In the genomic region with DNA sequence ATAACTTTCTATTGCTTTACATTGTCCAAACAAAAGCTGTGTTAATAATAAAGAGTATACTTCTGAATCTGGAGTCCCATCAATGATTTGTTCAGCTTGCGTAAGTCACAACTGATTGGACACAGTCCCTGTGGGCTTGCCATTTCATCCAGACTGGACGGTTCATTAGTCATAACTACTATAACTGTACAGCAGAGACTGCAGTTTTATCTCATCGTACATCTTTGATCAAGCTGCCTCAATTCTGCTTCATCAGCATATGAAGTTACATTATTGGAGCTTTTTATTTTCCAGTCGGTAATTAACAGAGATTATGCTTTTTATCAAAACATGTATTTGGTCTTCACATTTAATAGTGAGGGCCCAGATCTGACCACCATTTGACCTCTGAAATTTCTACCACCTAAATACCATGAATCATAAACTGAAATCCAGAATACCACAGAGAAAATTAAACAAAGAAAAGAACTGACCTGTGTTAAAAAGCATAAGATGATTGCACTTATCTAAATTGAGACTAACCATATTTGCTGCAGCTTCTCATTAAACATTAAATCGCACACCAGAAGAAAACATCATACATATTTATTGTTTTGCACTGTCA, we compare ENCODE assay signal across 15 cellular contexts. TPM values are rescaled to one million over a fixed set of nuclear protein-coding genes. Genes with fewer than 3 reads are reported as not detected.
DNase-seq lines count a peak whose midpoint lies in the region; ATAC-seq and TF ChIP-seq lines count a peak whose summit lies in the region.
"Had no signal": no experiment of that assay in that cellular context is flagged by ENCODE, and none has a peak within 500 bp of the region (broad histone marks: within the 10 kb centered on the region; RNA-seq: fewer than 3 reads in every experiment).

No MANE protein-coding gene starts in this region.

- no peak for TF ChIP-seq POLR2A in IMR-90 (IDR thresholded peaks at IDR 0.05; ENCODE audit: low read depth, low read length)

- no peak overlapping the region for H2AK5ac ChIP-seq in IMR-90 (ENCODE audit: low read depth, low read length)

- H3K36me3 ChIP-seq in BE2C (peaks cover 14% of the 10 kb centered on the region), IMR-90 (ENCODE audit: control insufficient read depth, insufficient read depth, low read length) (no peaks in the 10 kb centered on the region), muscle layer of colon (ENCODE audit: insufficient read depth, low read length) (no peaks in the 10 kb centered on the region)
- H3K36me3 ChIP-seq: right atrium auricular region had no signal

- H2BK15ac ChIP-seq in IMR-90 (ENCODE audit: low read depth, low read length) = no peak overlapping the region

- WGBS in IMR-90 (ENCODE audit: extremely low coverage in 2 of 2, insufficient read length in 1 of 2), 2 experiments = no CpG with 5 or more reads among the region's 5 CpGs

- H3K4me3 ChIP-seq in BE2C (ENCODE audit: low read depth, low read length) (peak overlapping the region; percentile 21), IMR-90 (ENCODE audit: insufficient read depth, low read depth, low read length) (no peak overlapping the region), muscle layer of colon (ENCODE audit: low read depth in 1 of 2, low read length in 2 of 2) (no peak overlapping the region)
- H3K4me3 ChIP-seq: right atrium auricular region, stomach had no signal

- intact Hi-C loops in IMR-90 (cut with micrococcal nuclease) = no loop called here

- H3K23ac ChIP-seq in IMR-90 (ENCODE audit: low read depth, low read length) = no peak overlapping the region

- H3K56ac ChIP-seq in IMR-90 (ENCODE audit: extremely low read depth, insufficient read depth, low read length) = no peak overlapping the region

- H3K79me1 ChIP-seq in IMR-90 (ENCODE audit: low read depth in 1 of 2, low read length in 2 of 2) = peaks cover 0 to 7% of the 10 kb centered on the region in 2 experiments; a peak in 1 of 4 replicates

- in situ Hi-C loops in IMR-90 (cut with MboI; ENCODE audit: low sequenced_read_pairs) = no loop called here

- H3K4me1 ChIP-seq in BE2C (peaks cover 45% of the 10 kb centered on the region), IMR-90 (ENCODE audit: control insufficient read depth, insufficient read depth, low read length) (no peaks in the 10 kb centered on the region; the same call in none of the 2 replicates), muscle layer of colon (ENCODE audit: insufficient read depth, low read length) (peaks cover 15% of the 10 kb centered on the region)
- H3K4me1 ChIP-seq: right atrium auricular region had no signal

- H4K8ac ChIP-seq in IMR-90 (ENCODE audit: low read depth in 2 of 2, low read length in 2 of 2) = no peak overlapping the region

- H2AFZ ChIP-seq in IMR-90 (replicated peaks; ENCODE audit: low read length, poor library complexity) = no peak overlapping the region

- dilution Hi-C loops in IMR-90 (cut with HindIII; ENCODE audit: low sequenced_read_pairs, unreplicated experiment) = no loop called here

- H2AK9ac ChIP-seq in IMR-90 (replicated peaks; ENCODE audit: low read depth, low read length, poor library complexity) = no peak overlapping the region

- peak overlapping the region in 1 of 5 experiments; percentile 16 for H3K4me3 Mint-ChIP-seq in brain
- H3K4me3 Mint-ChIP-seq: CD4-positive, CD25-positive, alpha-beta regulatory T cell had no signal

- no peak overlapping the region for H3K4ac ChIP-seq in IMR-90 (ENCODE audit: low read depth, low read length)

- H2BK20ac ChIP-seq in IMR-90 (ENCODE audit: low read depth, low read length) = no peak overlapping the region

- peak overlapping the region in 4 of 5 experiments; percentile 15 to 25 (median 17) for H3K27ac Mint-ChIP-seq in brain
- H3K27ac Mint-ChIP-seq: CD4-positive, CD25-positive, alpha-beta regulatory T cell had no signal

- H3K14ac ChIP-seq in IMR-90 (replicated peaks; ENCODE audit: low read depth, low read length) = no peak overlapping the region

- TF ChIP-seq CTCF in BE2C (IDR thresholded peaks at IDR 0.05; ENCODE audit: low read depth, low read length) = no peak
- no peak for TF ChIP-seq CTCF in IMR-90 (conservative IDR thresholded peaks at IDR 0.05; ENCODE audit: low read depth, low read length)
- no peak for TF ChIP-seq CTCF in brain (conservative IDR thresholded peaks at IDR 0.05)

- H3K4me2 ChIP-seq in IMR-90 (ENCODE audit: low read depth, low read length) = peak overlapping the region; percentile 46; the same call in 1 of the 2 replicates

- H2BK120ac ChIP-seq in IMR-90 (ENCODE audit: low read depth, low read length) = no peak overlapping the region

- no peak overlapping the region for H4K91ac ChIP-seq in IMR-90 (ENCODE audit: insufficient read depth, low read depth, low read length)

- H3K4me1 Mint-ChIP-seq in brain = peaks cover 17% of the 10 kb centered on the region

- peaks cover 0 to 7% (median 3%) of the 10 kb centered on the region in 5 experiments for H3K9me3 Mint-ChIP-seq in brain

- H3K9ac ChIP-seq in IMR-90 (ENCODE audit: low read depth, low read length) (no peak overlapping the region), muscle layer of colon (ENCODE audit: low read length) (no peak overlapping the region)

- no peak overlapping the region for H3K18ac ChIP-seq in IMR-90 (ENCODE audit: low read depth, low read length)

- no peak overlapping the region for H4K5ac ChIP-seq in IMR-90 (ENCODE audit: low read depth, low read length)

- no peaks in the 10 kb centered on the region for H4K20me1 ChIP-seq in IMR-90 (ENCODE audit: insufficient read depth, low read length)

- no peak for TF ChIP-seq RAD21 in IMR-90 (IDR thresholded peaks at IDR 0.05; ENCODE audit: low read length)

- ATAC-seq in IMR-90 (ENCODE audit: low read depth) (peak; percentile 60; the same call in 1 of the 2 replicates), HG03342 (IDR thresholded peaks at IDR 0.05; ENCODE audit: unreplicated experiment) (no peak)
- ATAC-seq: esophagus mucosa had no signal

- H3K9me1 ChIP-seq in IMR-90 (ENCODE audit: insufficient read depth, low read length) = no peaks in the 10 kb centered on the region

- peaks cover 7% of the 10 kb centered on the region for H3K36me3 Mint-ChIP-seq in brain

- BruUV-seq in IMR-90 (replicated peaks; lab: Mats Ljungman, UMichigan) = no TSS peak

- H3K27me3 Mint-ChIP-seq in brain = peaks cover 11% of the 10 kb centered on the region
- H3K27me3 Mint-ChIP-seq: CD4-positive, CD25-positive, alpha-beta regulatory T cell had no signal

- peak; percentile 64 for DNase-seq in BE2C
- peak; percentile 79 for DNase-seq in IMR-90
- DNase-seq in NCI-H2196 treated with DMSO at 0.1 percent for 48 hours (lab: John Stamatoyannopoulos, UW; ENCODE audit: unreplicated experiment) = no peak
- no peak for DNase-seq in mesenteric fat pad (ENCODE audit: low spot score)
- no peak for DNase-seq in GOT3 (lab: John Stamatoyannopoulos, UW)
- DNase-seq: activated CD4-positive, alpha-beta T cell treated with anti-CD3 and anti-CD28 coated beads, Interleukin-2, amount 50 U/mL, for 48 hours; activated effector memory CD4-positive, alpha-beta T cell treated with Interleukin-2 at 50 U/mL for 16 hours; CD4-positive, CD25-positive, alpha-beta regulatory T cell; stomach; T-helper 2 cell had no signal

- H3K27ac ChIP-seq in IMR-90 (ENCODE audit: insufficient read depth, low read length) (no peak overlapping the region), muscle layer of colon (ENCODE audit: low read depth, low read length) (peak overlapping the region; percentile 70)
- H3K27ac ChIP-seq: right atrium auricular region, stomach had no signal

- no peak overlapping the region for H2BK5ac ChIP-seq in IMR-90 (ENCODE audit: low read depth, low read length, poor library complexity, severe bottlenecking)

- POLR2A ChIA-PET in IMR-90 (lab: Charles Lee; ENCODE audit: unreplicated experiment) = no interaction called here

- H3K27me3 ChIP-seq in BE2C (no peaks in the 10 kb centered on the region), IMR-90 (ENCODE audit: control insufficient read depth, insufficient read depth, low read length) (no peaks in the 10 kb centered on the region), muscle layer of colon (ENCODE audit: control insufficient read depth in 1 of 2, insufficient read depth in 2 of 2, low read length in 2 of 2) (no peaks in the 10 kb centered on the region)
- H3K27me3 ChIP-seq: right atrium auricular region, stomach had no signal

- CTCF ChIA-PET in IMR-90 (lab: Yijun Ruan, JAX) = no interaction called here

- H3K9me3 ChIP-seq in BE2C (peaks cover 5% of the 10 kb centered on the region; the same call in 1 of the 2 replicates), IMR-90 (ENCODE audit: control insufficient read depth, insufficient read depth, low read length) (no peaks in the 10 kb centered on the region), muscle layer of colon (ENCODE audit: low read length) (no peaks in the 10 kb centered on the region)
- H3K9me3 ChIP-seq: right atrium auricular region, stomach had no signal

TF ChIP-seq in IMR-90, 13 proteins besides CTCF, POLR2A, EP300 and RAD21:
- TF ChIP-seq CEBPB (IDR thresholded peaks at IDR 0.05; ENCODE audit: low read depth, low read length) = peak; percentile 76
- no peak for TF ChIP-seq BHLHE40 (IDR thresholded peaks at IDR 0.05; ENCODE audit: low read depth, low read length)
- TF ChIP-seq CHD1 (IDR thresholded peaks at IDR 0.05; ENCODE audit: low read depth, low read length) = no peak
- TF ChIP-seq MAFK (IDR thresholded peaks at IDR 0.05; ENCODE audit: low read depth, low read length) = peak; percentile 87
- no peak for TF ChIP-seq ELK1 (IDR thresholded peaks at IDR 0.05; ENCODE audit: borderline replicate concordance, low read depth, low read length)

RNA-seq across cellular contexts. Expression of gene MAB21L2, which starts 12.5 kb away (rescaled TPM):
- 167 TPM for polyA plus RNA-seq in BE2C (2012; ENCODE audit: insufficient read depth, insufficient read length, low read depth)
- total RNA-seq in IMR-90 (2012; rRNA removed) (11.7 and 12.0 TPM in 2 replicates), mesenteric fat pad (1.9 TPM)
- polyA plus RNA-seq in IMR-90 (2012; rRNA removed) (7.6 TPM in 2 replicates), brain (ENCODE audit: insufficient read depth, low read depth, low replicate concordance) (not detected)
- polyA plus RNA-seq in IMR-90 (2012; cell fraction: cytosol; rRNA removed) = 5.5 and 8.4 TPM in 2 replicates
- 2.9 and 4.1 TPM in 2 replicates for polyA plus RNA-seq in IMR-90 (2012; cell fraction: nucleus; rRNA removed; ENCODE audit: low replicate concordance)
- total RNA-seq: CD4-positive, CD25-positive, alpha-beta regulatory T cell; esophagus mucosa had no signal

Comparison
In these comparisons a context has a peak if more than half of its experiments do, and no peak if none do; other contexts are left out.
1. DNase-seq: peak in BE2C (single experiment) and IMR-90 (single experiment); none in NCI-H2196 treated with DMSO at 0.1 percent for 48 hours (single experiment), mesenteric fat pad (single experiment) and GOT3 (single experiment).